ENCODE assay signal across 34 cellular contexts in genomic region chr12:116766746-116767145, GRCh38.
"Had no signal": no experiment of that assay in that cellular context is flagged by ENCODE, and none has a peak within 500 bp of the region (broad histone marks: within the 10 kb centered on the region; RNA-seq: fewer than 3 reads in every experiment).

No MANE protein-coding gene starts in this region.

- H3K9me3 ChIP-seq: adrenal gland, body of pancreas, breast epithelium had no signal

- H3K27ac ChIP-seq: adrenal gland, body of pancreas, brain microvascular endothelial cell, breast epithelium, VCaP had no signal

- H3K4me1 ChIP-seq: adrenal gland, body of pancreas, breast epithelium had no signal

- H3K36me3 Mint-ChIP-seq: activated CD4-positive, alpha-beta memory T cell treated with anti-CD3 and anti-CD28 coated beads for 36 hours; activated naive CD4-positive, alpha-beta T cell treated with anti-CD3 and anti-CD28 coated beads, Interleukin-2, amount 50 U/mL, for 72 hours had no signal

- H3K36me3 ChIP-seq: adrenal gland, brain microvascular endothelial cell, breast epithelium had no signal

- DNase-seq: activated B cell treated with CpG ODN at 0.5 μM for 24 hours; activated CD4-positive, alpha-beta memory T cell treated with anti-CD3 and anti-CD28 coated beads for 36 hours; activated CD4-positive, alpha-beta T cell treated with anti-CD3 and anti-CD28 coated beads for 4 hours; activated CD4-positive, alpha-beta T cell treated with anti-CD3 and anti-CD28 coated beads, Interleukin-2, amount 10 ng/mL, durations not matched to agents 24 days and 14 days; activated CD4-positive, alpha-beta T cell treated with anti-CD3 and anti-CD28 coated beads, Interleukin-2, amount 50 U/mL, for 1 hour; activated CD4-positive, alpha-beta T cell treated with anti-CD3 and anti-CD28 coated beads, Interleukin-2, amount 50 U/mL, for 4 hours; activated CD4-positive, CD25-positive, alpha-beta regulatory T cell treated with anti-CD3 and anti-CD28 coated beads, Interleukin-2, amount 50 U/mL, for 72 hours; activated CD8-positive, alpha-beta memory T cell treated with anti-CD3 and anti-CD28 coated beads, Interleukin-2, amount 50 U/mL, for 4 hours; activated CD8-positive, alpha-beta T cell treated with anti-CD3 and anti-CD28 coated beads for 36 hours; activated effector memory CD4-positive, alpha-beta T cell treated with anti-CD3 and anti-CD28 coated beads, Interleukin-2, amount 50 U/mL, for 16 hours; activated gamma-delta T cell treated with Interleukin-2 at 50 U/mL for 16 hours; activated naive CD4-positive, alpha-beta T cell; activated naive CD4-positive, alpha-beta T cell treated with anti-CD3 and anti-CD28 coated beads for 36 hours; activated naive CD4-positive, alpha-beta T cell treated with anti-CD3 and anti-CD28 coated beads, Interleukin-2, amount 50 U/mL, for 16 hours; activated naive CD8-positive, alpha-beta T cell treated with anti-CD3 and anti-CD28 coated beads for 36 hours; activated T-cell treated with anti-CD3 and anti-CD28 coated beads for 4 hours; activated T-cell treated with anti-CD3 and anti-CD28 coated beads, Interleukin-2, amount 50 U/mL, for 1 hour; activated T-cell treated with anti-CD3 and anti-CD28 coated beads, Interleukin-2, amount 50 U/mL, for 4 hours; activated T-cell treated with anti-CD3 and anti-CD28 coated beads, Interleukin-2, amount 50 U/mL, for 72 hours; adrenal gland; amniotic stem cell; body of pancreas; brain microvascular endothelial cell; central memory CD4-positive, alpha-beta T cell; T-helper 1 cell; T-helper 2 cell; T-helper 9 cell had no signal

- H3K9me3 Mint-ChIP-seq: activated B cell treated with CpG ODN at 0.5 μM for 24 hours; activated CD4-positive, alpha-beta memory T cell treated with anti-CD3 and anti-CD28 coated beads for 36 hours; activated CD4-positive, alpha-beta T cell treated with anti-CD3 and anti-CD28 coated beads, Interleukin-2, amount 10 ng/mL, durations not matched to agents 24 days and 14 days; activated CD8-positive, alpha-beta T cell treated with anti-CD3 and anti-CD28 coated beads for 36 hours; activated naive CD4-positive, alpha-beta T cell treated with anti-CD3 and anti-CD28 coated beads for 36 hours; activated naive CD4-positive, alpha-beta T cell treated with anti-CD3 and anti-CD28 coated beads, Interleukin-2, amount 50 U/mL, for 72 hours; activated naive CD8-positive, alpha-beta T cell treated with anti-CD3 and anti-CD28 coated beads for 36 hours; activated T-cell treated with anti-CD3 and anti-CD28 coated beads, Interleukin-2, amount 50 U/mL, for 4 hours; activated T-cell treated with anti-CD3 and anti-CD28 coated beads, Interleukin-2, amount 50 U/mL, for 72 hours; activated T-helper 1 cell treated with anti-CD3 and anti-CD28 coated beads, Interleukin-12 subunit alpha, Interleukin-12 subunit beta, Interleukin-2, Interleukin-4 antibody, amounts not matched to agents 30 ng/mL and 10 ng/mL and 1 ng/mL, durations not matched to agents 14 hours and 24 hours and 36 hours; activated T-helper 17 cell treated with anti-CD3 and anti-CD28 coated beads, Interleukin-2, amount 50 U/mL, for 72 hours; T-helper 1 cell treated with Interleukin-12 subunit alpha and Interleukin-12 subunit beta and Interleukin-4 antibody, amounts not matched to agents 30 μg/mL and 1 μg/mL, for 36 hours; T-helper 2 cell treated with Interferon-gamma antibody and Interleukin-4, amounts not matched to agents 5 μg/mL and 100 μg/mL, for 36 hours had no signal

- H3K4me3 Mint-ChIP-seq: activated B cell treated with CpG ODN at 0.5 μM for 24 hours; activated CD4-positive, alpha-beta memory T cell treated with anti-CD3 and anti-CD28 coated beads for 36 hours; activated CD4-positive, alpha-beta T cell treated with anti-CD3 and anti-CD28 coated beads, Interleukin-2, amount 10 ng/mL, durations not matched to agents 24 days and 14 days; activated CD8-positive, alpha-beta T cell treated with anti-CD3 and anti-CD28 coated beads for 36 hours; activated naive CD4-positive, alpha-beta T cell treated with anti-CD3 and anti-CD28 coated beads for 36 hours; activated naive CD8-positive, alpha-beta T cell treated with anti-CD3 and anti-CD28 coated beads for 36 hours; activated T-cell treated with anti-CD3 and anti-CD28 coated beads, Interleukin-2, amount 50 U/mL, for 4 hours; activated T-cell treated with anti-CD3 and anti-CD28 coated beads, Interleukin-2, amount 50 U/mL, for 72 hours; activated T-helper 1 cell treated with anti-CD3 and anti-CD28 coated beads, Interleukin-12 subunit alpha, Interleukin-12 subunit beta, Interleukin-2, Interleukin-4 antibody, amounts not matched to agents 30 ng/mL and 10 ng/mL and 1 ng/mL, durations not matched to agents 14 hours and 24 hours and 36 hours; activated T-helper 17 cell treated with anti-CD3 and anti-CD28 coated beads, Interleukin-2, amount 50 U/mL, for 72 hours; T-helper 1 cell treated with Interleukin-12 subunit alpha and Interleukin-12 subunit beta and Interleukin-4 antibody, amounts not matched to agents 30 μg/mL and 1 μg/mL, for 36 hours; T-helper 2 cell treated with Interferon-gamma antibody and Interleukin-4, amounts not matched to agents 5 μg/mL and 100 μg/mL, for 36 hours had no signal

- H3K4me1 Mint-ChIP-seq: activated B cell treated with CpG ODN at 0.5 μM for 24 hours; activated CD4-positive, alpha-beta T cell treated with anti-CD3 and anti-CD28 coated beads, Interleukin-2, amount 10 ng/mL, durations not matched to agents 24 days and 14 days; activated naive CD8-positive, alpha-beta T cell treated with anti-CD3 and anti-CD28 coated beads for 36 hours; activated T-helper 17 cell treated with anti-CD3 and anti-CD28 coated beads, Interleukin-2, amount 50 U/mL, for 72 hours had no signal

- H3K27me3 Mint-ChIP-seq: activated B cell treated with CpG ODN at 0.5 μM for 24 hours; activated CD4-positive, alpha-beta memory T cell treated with anti-CD3 and anti-CD28 coated beads for 36 hours; activated CD4-positive, alpha-beta T cell treated with anti-CD3 and anti-CD28 coated beads, Interleukin-2, amount 10 ng/mL, durations not matched to agents 24 days and 14 days; activated CD8-positive, alpha-beta T cell treated with anti-CD3 and anti-CD28 coated beads for 36 hours; activated naive CD8-positive, alpha-beta T cell treated with anti-CD3 and anti-CD28 coated beads for 36 hours; activated T-helper 17 cell treated with anti-CD3 and anti-CD28 coated beads, Interleukin-2, amount 50 U/mL, for 72 hours had no signal

- H3K27me3 ChIP-seq: adrenal gland, body of pancreas, brain microvascular endothelial cell, breast epithelium had no signal

- H3K27ac Mint-ChIP-seq: activated B cell treated with CpG ODN at 0.5 μM for 24 hours; activated CD4-positive, alpha-beta memory T cell treated with anti-CD3 and anti-CD28 coated beads for 36 hours; activated CD4-positive, alpha-beta T cell treated with anti-CD3 and anti-CD28 coated beads, Interleukin-2, amount 10 ng/mL, durations not matched to agents 24 days and 14 days; activated CD8-positive, alpha-beta T cell treated with anti-CD3 and anti-CD28 coated beads for 36 hours; activated naive CD4-positive, alpha-beta T cell treated with anti-CD3 and anti-CD28 coated beads for 36 hours; activated naive CD4-positive, alpha-beta T cell treated with anti-CD3 and anti-CD28 coated beads, Interleukin-2, amount 50 U/mL, for 72 hours; activated naive CD8-positive, alpha-beta T cell treated with anti-CD3 and anti-CD28 coated beads for 36 hours; activated T-cell treated with anti-CD3 and anti-CD28 coated beads, Interleukin-2, amount 50 U/mL, for 72 hours; activated T-helper 1 cell treated with anti-CD3 and anti-CD28 coated beads, Interleukin-12 subunit alpha, Interleukin-12 subunit beta, Interleukin-2, Interleukin-4 antibody, amounts not matched to agents 30 ng/mL and 10 ng/mL and 1 ng/mL, durations not matched to agents 14 hours and 24 hours and 36 hours; activated T-helper 17 cell treated with anti-CD3 and anti-CD28 coated beads, Interleukin-2, amount 50 U/mL, for 72 hours; T-helper 1 cell treated with Interleukin-12 subunit alpha and Interleukin-12 subunit beta and Interleukin-4 antibody, amounts not matched to agents 30 μg/mL and 1 μg/mL, for 36 hours; T-helper 2 cell treated with Interferon-gamma antibody and Interleukin-4, amounts not matched to agents 5 μg/mL and 100 μg/mL, for 36 hours had no signal

- H3K4me3 ChIP-seq: adrenal gland, body of pancreas, breast epithelium had no signal
